In the genomic region with DNA sequence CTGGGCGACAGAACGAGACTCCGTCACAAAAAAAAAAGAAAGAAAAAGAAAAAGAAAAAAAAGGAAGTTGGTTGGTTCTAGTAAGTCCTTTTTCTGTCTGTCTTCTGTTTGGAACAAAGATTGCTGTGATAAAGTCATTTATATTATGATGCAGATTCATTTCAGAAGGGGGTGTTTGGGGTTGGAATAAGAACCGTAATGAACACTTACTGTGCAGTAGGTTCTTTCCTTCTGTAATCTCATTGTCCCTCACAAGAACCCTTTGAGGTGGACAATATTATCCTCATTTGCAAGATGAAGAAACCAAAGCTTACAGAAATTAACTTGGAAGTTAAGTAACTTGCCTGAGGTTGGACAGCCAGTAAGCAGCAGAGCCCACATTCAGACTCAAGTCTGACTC, we compare ENCODE assay signal across 19 cellular contexts. TPM values are rescaled to one million over a fixed set of nuclear protein-coding genes. Genes with fewer than 3 reads are reported as not detected.
DNase-seq lines count a peak whose midpoint lies in the region; ATAC-seq and TF ChIP-seq lines count a peak whose summit lies in the region.
"Had no signal": no experiment of that assay in that cellular context is flagged by ENCODE, and none has a peak within 500 bp of the region (broad histone marks: within the 10 kb centered on the region; RNA-seq: fewer than 3 reads in every experiment).

No MANE protein-coding gene starts in this region.

- intact Hi-C loops in natural killer cell (cut with micrococcal nuclease) (no loop called here), dorsolateral prefrontal cortex (cut with DNase I) (no loop called here), upper lobe of right lung (cut with DNase I) (no loop called here)

- H3K36me3 ChIP-seq in upper lobe of right lung: no peaks in the 10 kb centered on the region

- no peak overlapping the region for H3K4me3 Mint-ChIP-seq in natural killer cell treated with Interleukin-12 subunit alpha and Interleukin-12 subunit beta and Interleukin-15 and Interleukin-18, amount 100 ng/mL, for 72 hours
- H3K4me3 Mint-ChIP-seq in natural killer cell: no peak overlapping the region
- H3K4me3 Mint-ChIP-seq: B cell; CD4-positive, alpha-beta T cell had no signal

- H3K4me3 ChIP-seq in dorsolateral prefrontal cortex (no peak overlapping the region), upper lobe of right lung (no peak overlapping the region)

- H3K9me3 ChIP-seq in upper lobe of right lung: no peaks in the 10 kb centered on the region

- H3K27me3 ChIP-seq in dorsolateral prefrontal cortex: no peaks in the 10 kb centered on the region
- no peaks in the 10 kb centered on the region for H3K27me3 ChIP-seq in upper lobe of right lung

- TF ChIP-seq CTCF in natural killer cell (IDR thresholded peaks at IDR 0.05) (no peak), dorsolateral prefrontal cortex (IDR thresholded peaks at IDR 0.05 in 54 of 56, conservative IDR thresholded peaks at IDR 0.05 in 2 of 56; ENCODE audit: low read depth in 1 of 56, partially characterized antibody in 56 of 56) (no peak), upper lobe of right lung (IDR thresholded peaks at IDR 0.05) (no peak)

- H3K27ac ChIP-seq in dorsolateral prefrontal cortex: peak overlapping the region in 45 of 59 donors; percentile 0 to 74 (median 49)
- H3K27ac ChIP-seq in upper lobe of right lung: peak overlapping the region; percentile 32

- H3K36me3 Mint-ChIP-seq in natural killer cell treated with Interleukin-12 subunit alpha and Interleukin-12 subunit beta and Interleukin-15 and Interleukin-18, amount 100 ng/mL, for 72 hours: peaks cover 4% of the 10 kb centered on the region
- no peaks in the 10 kb centered on the region for H3K36me3 Mint-ChIP-seq in natural killer cell

- ATAC-seq in natural killer cell treated with Interleukin-12 subunit alpha and Interleukin-12 subunit beta and Interleukin-15 and Interleukin-18, amount 100 ng/mL, for 72 hours: no peak
- ATAC-seq in natural killer cell (no peak), upper lobe of right lung (no peak), HG03469 (IDR thresholded peaks at IDR 0.05; ENCODE audit: unreplicated experiment) (no peak)

- DNase-seq in natural killer cell treated with Interleukin-12 subunit alpha and Interleukin-12 subunit beta and Interleukin-15 and Interleukin-18, amount 100 ng/mL, for 72 hours (ENCODE audit: low spot score): peak; percentile 1
- DNase-seq in natural killer cell (no peak), OCI-M1 (lab: John Stamatoyannopoulos, UW) (peak; percentile 72), dorsolateral prefrontal cortex (no peak), upper lobe of right lung (no peak), NCI-H2081 (lab: John Stamatoyannopoulos, UW) (no peak), NCI-H82 (lab: John Stamatoyannopoulos, UW) (no peak)
- DNase-seq: CD4-positive, alpha-beta T cell; GF-D8; GOT3; NCI-H1105 treated with DMSO at 0.1 percent for 48 hours; NCI-H1694; NK-92 treated with Interleukin-12 subunit alpha and Interleukin-12 subunit beta, amount 100 ng/mL, for 24 hours had no signal

- no peaks in the 10 kb centered on the region for H3K9me3 Mint-ChIP-seq in natural killer cell treated with Interleukin-12 subunit alpha and Interleukin-12 subunit beta and Interleukin-15 and Interleukin-18, amount 100 ng/mL, for 72 hours
- H3K9me3 Mint-ChIP-seq in natural killer cell: no peaks in the 10 kb centered on the region
- H3K9me3 Mint-ChIP-seq: CD4-positive, alpha-beta T cell had no signal

- peaks cover 43 to 47% of the 10 kb centered on the region in 2 donors for H3K4me1 Mint-ChIP-seq in natural killer cell treated with Interleukin-12 subunit alpha and Interleukin-12 subunit beta and Interleukin-15 and Interleukin-18, amount 100 ng/mL, for 72 hours (ENCODE audit: low read depth in 2 of 2)
- H3K4me1 Mint-ChIP-seq in natural killer cell: peaks cover 44 to 57% of the 10 kb centered on the region in 2 donors

- no peaks in the 10 kb centered on the region for H3K27me3 Mint-ChIP-seq in natural killer cell treated with Interleukin-12 subunit alpha and Interleukin-12 subunit beta and Interleukin-15 and Interleukin-18, amount 100 ng/mL, for 72 hours
- no peaks in the 10 kb centered on the region for H3K27me3 Mint-ChIP-seq in natural killer cell (ENCODE audit: low read depth in 2 of 2)
- H3K27me3 Mint-ChIP-seq: B cell; CD4-positive, alpha-beta T cell had no signal

- peaks cover 22% of the 10 kb centered on the region for H3K4me1 ChIP-seq in upper lobe of right lung

- no peak overlapping the region for H3K27ac Mint-ChIP-seq in natural killer cell treated with Interleukin-12 subunit alpha and Interleukin-12 subunit beta and Interleukin-15 and Interleukin-18, amount 100 ng/mL, for 72 hours
- no peak overlapping the region for H3K27ac Mint-ChIP-seq in natural killer cell
- H3K27ac Mint-ChIP-seq: CD4-positive, alpha-beta T cell had no signal

RNA-seq across cellular contexts. Expression of gene MINK1, which starts 10.3 kb away (rescaled TPM):
- total RNA-seq in natural killer cell treated with Interleukin-12 subunit alpha and Interleukin-12 subunit beta and Interleukin-15 and Interleukin-18, amount 100 ng/mL, for 72 hours: 10 to 100 TPM; 72.4 to 98.2 TPM
- total RNA-seq in natural killer cell: 100 to 1,000 TPM; 103 to 122 (median 110) TPM
- 100 to 1,000 TPM; 153 to 287 (median 196) TPM for total RNA-seq in dorsolateral prefrontal cortex
- total RNA-seq in upper lobe of right lung: 121 TPM

RNA-seq across cellular contexts. Expression of gene PLD2, which starts 36.5 kb away (rescaled TPM):
- total RNA-seq in natural killer cell treated with Interleukin-12 subunit alpha and Interleukin-12 subunit beta and Interleukin-15 and Interleukin-18, amount 100 ng/mL, for 72 hours: 10 to 100 TPM; 38.4 to 46.9 TPM
- total RNA-seq in natural killer cell: 10 to 100 TPM; 20.8 to 22.7 (median 21.3) TPM
- 10 to 100 TPM; 15.8 to 64.8 (median 35.8) TPM for total RNA-seq in dorsolateral prefrontal cortex
- 33.4 TPM for total RNA-seq in upper lobe of right lung

RNA-seq across cellular contexts. Expression of gene PSMB6, which starts 47.5 kb away (rescaled TPM):
- total RNA-seq in natural killer cell treated with Interleukin-12 subunit alpha and Interleukin-12 subunit beta and Interleukin-15 and Interleukin-18, amount 100 ng/mL, for 72 hours: 100 to 1,000 TPM; 145 to 174 TPM
- 10 to 100 TPM; 69.4 to 79.3 (median 70.0) TPM for total RNA-seq in natural killer cell
- 100 to 1,000 TPM in 19 of 120 experiments, 10 to 100 TPM in 101; 56.6 to 114 (median 88.3) TPM for total RNA-seq in dorsolateral prefrontal cortex
- total RNA-seq in upper lobe of right lung: 91.0 TPM

RNA-seq across cellular contexts. Expression of gene GLTPD2, which starts 54.7 kb away (rescaled TPM):
- total RNA-seq in natural killer cell treated with Interleukin-12 subunit alpha and Interleukin-12 subunit beta and Interleukin-15 and Interleukin-18, amount 100 ng/mL, for 72 hours: under 1 TPM in 1 of 2 donors, not detected in 1; 0.38 TPM
- total RNA-seq in natural killer cell (not detected), dorsolateral prefrontal cortex (1 to 10 TPM in 1 of 120 experiments, under 1 TPM in 28, not detected in 91; 0.47 to 1.2 (median 0.57) TPM), upper lobe of right lung (not detected)
- total RNA-seq: A172; B cell; CD4-positive, alpha-beta T cell; HT-29; M059J; NCI-H460 had no signal

Comparison
In these comparisons a context has a peak if more than half of its experiments do, and no peak if none do; other contexts are left out.
1. DNase-seq: peak in natural killer cell treated with Interleukin-12 subunit alpha and Interleukin-12 subunit beta and Interleukin-15 and Interleukin-18, amount 100 ng/mL, for 72 hours (single experiment) and OCI-M1 (single experiment); none in natural killer cell (single experiment), dorsolateral prefrontal cortex (0 of 10), upper lobe of right lung (single experiment), NCI-H2081 (0 of 2) and NCI-H82 (single experiment).